In the genomic region with DNA sequence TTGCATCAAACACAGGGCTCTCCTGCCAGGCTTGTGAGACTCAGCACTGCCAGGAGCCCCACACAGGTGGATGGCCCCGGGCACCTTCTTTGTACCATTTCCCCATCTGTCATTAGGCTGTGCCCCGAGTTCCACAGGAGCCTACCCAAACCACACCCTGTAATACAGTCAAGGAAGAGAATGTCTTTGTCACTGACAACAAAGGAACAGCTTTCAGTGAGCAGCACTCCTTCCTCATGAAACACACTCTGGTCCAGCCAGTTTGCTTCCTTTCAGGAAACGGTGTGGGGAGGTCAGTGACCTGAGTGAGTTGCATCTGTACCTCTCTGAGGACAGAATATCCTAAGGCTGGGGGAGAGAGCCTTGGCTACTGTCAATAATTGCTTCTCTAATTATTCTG, we compare ENCODE assay signal across 21 cellular contexts. TPM values are rescaled to one million over a fixed set of nuclear protein-coding genes. Genes with fewer than 3 reads are reported as not detected.
DNase-seq lines count a peak whose midpoint lies in the region.
"Had no signal": no experiment of that assay in that cellular context is flagged by ENCODE, and none has a peak within 500 bp of the region (broad histone marks: within the 10 kb centered on the region; RNA-seq: fewer than 3 reads in every experiment).

No MANE protein-coding gene starts in this region.

- no peak overlapping the region for H4K12ac ChIP-seq in trophoblast cell (ENCODE audit: low read depth, low read length)

- H3K79me1 ChIP-seq in trophoblast cell (ENCODE audit: low read length): peaks cover 2% of the 10 kb centered on the region

- H3K18ac ChIP-seq in trophoblast cell (ENCODE audit: low read length): no peak overlapping the region

- no peaks in the 10 kb centered on the region for H3K36me3 ChIP-seq in trophoblast cell (ENCODE audit: control insufficient read depth in 1 of 2, insufficient read depth in 2 of 2, low read length in 2 of 2)
- H3K36me3 ChIP-seq: tibial artery had no signal

- H3K4me2 ChIP-seq in trophoblast cell (ENCODE audit: low read length): no peak overlapping the region

- no peak overlapping the region for H4K8ac ChIP-seq in trophoblast cell (ENCODE audit: low read depth, low read length)

- H3K4me3 ChIP-seq in trophoblast cell (ENCODE audit: low read depth, low read length): no peak overlapping the region
- H3K4me3 ChIP-seq: tibial artery had no signal

- DNase-seq in NCI-H748 (lab: John Stamatoyannopoulos, UW; ENCODE audit: unreplicated experiment) (peak; percentile 17), NCI-H748 treated with DMSO at 0.1 percent for 48 hours (lab: John Stamatoyannopoulos, UW) (no peak), NCI-H146 treated with DMSO at 0.1 percent for 48 hours (lab: John Stamatoyannopoulos, UW; ENCODE audit: unreplicated experiment) (peak; percentile 9), epithelial cell of prostate (ENCODE audit: low read depth, low spot score) (no peak), trophoblast cell (peak in 1 of 2 donors; percentile 29), COLO668 (lab: John Stamatoyannopoulos, UW; ENCODE audit: unreplicated experiment) (no peak), EL (no peak)
- no peak for DNase-seq in activated naive CD4-positive, alpha-beta T cell treated with Interleukin-2 at 50 U/mL for 16 hours
- DNase-seq: 8988T; activated B cell treated with CpG ODN at 0.5 μM for 24 hours; activated CD4-positive, alpha-beta memory T cell treated with anti-CD3 and anti-CD28 coated beads for 36 hours; activated naive CD8-positive, alpha-beta T cell treated with anti-CD3 and anti-CD28 coated beads, Interleukin-2, amount 10 ng/mL, durations not matched to agents 7 days and 5 days; CD8-positive, alpha-beta memory T cell; hypothalamus; mesenchymal stem cell; naive B cell; NCI-H1105 treated with DMSO at 0.1 percent for 48 hours; occipital lobe; retina; stimulated activated CD4-positive, alpha-beta T cell treated with anti-CD3 and anti-CD28 coated beads, Interleukin-12 subunit alpha, Interleukin-12 subunit beta, amount 100 ng/mL, for 4 hours; tibial artery had no signal

- H3K14ac ChIP-seq in trophoblast cell (ENCODE audit: low read length): no peak overlapping the region

- no peaks in the 10 kb centered on the region for H3K27me3 ChIP-seq in trophoblast cell (ENCODE audit: insufficient read depth, low read length)
- H3K27me3 ChIP-seq: tibial artery had no signal

- H2BK5ac ChIP-seq in trophoblast cell (ENCODE audit: low read depth, low read length, poor library complexity): no peak overlapping the region

- H3K27ac ChIP-seq in epithelial cell of prostate (peak overlapping the region; percentile 54), trophoblast cell (ENCODE audit: low read depth, low read length) (no peak overlapping the region)
- H3K27ac ChIP-seq: tibial artery had no signal

- H3K4ac ChIP-seq in trophoblast cell (ENCODE audit: low read depth, low read length): no peak overlapping the region

- no peak overlapping the region for H2AFZ ChIP-seq in trophoblast cell (ENCODE audit: insufficient read depth, low read length, poor library complexity)

- no peaks in the 10 kb centered on the region for H3K9me3 ChIP-seq in trophoblast cell (ENCODE audit: insufficient read depth, low read depth, low read length)
- H3K9me3 ChIP-seq: tibial artery had no signal

- WGBS in trophoblast cell (ENCODE audit: extremely low coverage, insufficient coverage, insufficient read length): no CpG with 5 or more reads among the region's 3 CpGs

- peaks cover 2 to 5% of the 10 kb centered on the region in 2 experiments for H3K4me1 ChIP-seq in trophoblast cell (ENCODE audit: control insufficient read depth in 1 of 2, insufficient read depth in 2 of 2, low read length in 2 of 2)

- H3K9ac ChIP-seq in trophoblast cell (ENCODE audit: low read length): no peak overlapping the region

- H2BK120ac ChIP-seq in trophoblast cell (ENCODE audit: insufficient read depth, low read length, poor library complexity): no peak overlapping the region

- H4K91ac ChIP-seq in trophoblast cell (ENCODE audit: low read depth, low read length): no peak overlapping the region

- no peaks in the 10 kb centered on the region for H3K79me2 ChIP-seq in trophoblast cell (ENCODE audit: control insufficient read depth, insufficient read depth, low read length, poor library complexity)

- H3K23ac ChIP-seq in trophoblast cell (ENCODE audit: low read length): no peak overlapping the region

- H2BK12ac ChIP-seq in trophoblast cell (ENCODE audit: low read length): peak overlapping the region; percentile 23

- H2AK5ac ChIP-seq in trophoblast cell (ENCODE audit: low read length): no peak overlapping the region

RNA-seq across cellular contexts. Expression of a gene that starts 53.7 kb away (rescaled TPM):
- polyA plus RNA-seq in trophoblast cell (2013): 4.3 and 4.5 TPM in 2 replicates

Comparison
In these comparisons a context has a peak if more than half of its experiments do, and no peak if none do; other contexts are left out.
1. DNase-seq: peak in NCI-H748 (single experiment) and NCI-H146 treated with DMSO at 0.1 percent for 48 hours (single experiment); none in NCI-H748 treated with DMSO at 0.1 percent for 48 hours (single experiment), epithelial cell of prostate (single experiment), activated naive CD4-positive, alpha-beta T cell treated with Interleukin-2 at 50 U/mL for 16 hours (single experiment), COLO668 (single experiment) and EL (single experiment).